In genomic region chr17:1561420-1562177, GRCh38 we compare ENCODE assay signal across 8 cellular contexts. TPM values are rescaled to one million over a fixed set of nuclear protein-coding genes. Genes with fewer than 3 reads are reported as not detected.
DNase-seq lines count a peak whose midpoint lies in the region; FAIRE-seq lines count a peak whose summit lies in the region.

No MANE protein-coding gene starts in this region.

- H3K4me1 Mint-ChIP-seq in CD4-positive, alpha-beta memory T cell, result peaks cover 29 to 53% (median 41%) of the 10 kb centered on the region in 4 donors

- H3K9ac ChIP-seq in iPS-15b (ENCODE audit: low read depth, low read length), result peak overlapping the region; percentile 60

- peak overlapping the region; percentile 78 to 89 (median 85) for H3K4me3 Mint-ChIP-seq in CD4-positive, alpha-beta memory T cell

- H3K27ac Mint-ChIP-seq in CD4-positive, alpha-beta memory T cell, result peak overlapping the region; percentile 71 to 93 (median 89)

- WGBS in adipose tissue, 3 donors, result 5 to 8% (median 8%) methylated on average over 41 to 47 of the region's 47 CpGs
- WGBS in small intestine, 3 donors, result 6 to 11% (median 6%) methylated on average over 32 to 47 of the region's 47 CpGs

- peaks cover 0 to 10% of the 10 kb centered on the region in 2 donors for H3K36me3 Mint-ChIP-seq in CD4-positive, alpha-beta memory T cell

- no peaks in the 10 kb centered on the region for H3K27me3 Mint-ChIP-seq in CD4-positive, alpha-beta memory T cell

- peaks cover 39% of the 10 kb centered on the region for H3K4me1 ChIP-seq in CD4-positive, alpha-beta memory T cell (ENCODE audit: insufficient read depth, low read length)
- peaks cover 8% of the 10 kb centered on the region; the same call in 1 of the 2 replicates for H3K4me1 ChIP-seq in HAP-1
- peaks cover 3% of the 10 kb centered on the region for H3K4me1 ChIP-seq in iPS-15b (ENCODE audit: control insufficient read depth, insufficient read depth, low read length)
- peaks cover 3 to 7% of the 10 kb centered on the region in 2 donors for H3K4me1 ChIP-seq in small intestine (ENCODE audit: control insufficient read depth in 2 of 2, insufficient read depth in 1 of 2, low read depth in 1 of 2, low read length in 1 of 2)

- H3K9me3 ChIP-seq in CD4-positive, alpha-beta memory T cell (ENCODE audit: control insufficient read depth in 1 of 2, low read length in 2 of 2), result no peaks in the 10 kb centered on the region
- no peaks in the 10 kb centered on the region for H3K9me3 ChIP-seq in HAP-1
- H3K9me3 ChIP-seq in iPS-15b (ENCODE audit: control insufficient read depth, insufficient read depth, low read length), result no peaks in the 10 kb centered on the region
- no peaks in the 10 kb centered on the region for H3K9me3 ChIP-seq in small intestine (ENCODE audit: control insufficient read depth, low read depth)

- peaks cover 0 to 1% (median 0%) of the 10 kb centered on the region in 8 donors for H3K9me3 Mint-ChIP-seq in CD4-positive, alpha-beta memory T cell

- peak in 4 of 5 donors; percentile 32 to 44 (median 36) for DNase-seq in CD4-positive, alpha-beta memory T cell
- DNase-seq in HAP-1 (ENCODE audit: low spot score in 2 of 2) (peak; percentile 20 to 38), RPMI8226 (peak; percentile 42), small intestine (no peak), 8988T (no peak), mesenteric fat pad (ENCODE audit: low spot score) (no peak)

- in situ Hi-C loops in HAP-1 (cut with MboI; ENCODE audit: low sequenced_read_pairs), result no loop called here

- CTCF ChIA-PET in CD4-positive, alpha-beta memory T cell (lab: Charles Lee; ENCODE audit: partially characterized antibody), result interaction anchor here (0.7 to 1.3 kb wide), 3 partner anchors 22 to 46 kb away, joined by 3 to 5 read pairs (median 3); partner anchors contain the start of gene INPP5K

- H3K4me3 ChIP-seq in CD4-positive, alpha-beta memory T cell (ENCODE audit: low read length in 2 of 2), result peak overlapping the region; percentile 2 to 17
- H3K4me3 ChIP-seq in HAP-1 (peak overlapping the region; percentile 55), iPS-15b (ENCODE audit: low read depth, low read length) (peak overlapping the region; percentile 79), small intestine (ENCODE audit: low read depth in 1 of 2, low read length in 2 of 2) (peak overlapping the region; percentile 85 to 87)

- intact Hi-C loops in CD4-positive, alpha-beta memory T cell (cut with micrococcal nuclease), result loop anchor here (1.0 kb wide), 3 partner anchors 45 to 105 kb away; partner anchors contain the start of genes CRK, INPP5K and SLC43A2

- POLR2A ChIA-PET in CD4-positive, alpha-beta memory T cell (lab: Charles Lee; ENCODE audit: partially characterized antibody), result interaction anchor here (0.9 to 2.1 kb wide), 3 partner anchors 12 to 87 kb away, joined by 3 to 14 read pairs (median 6); partner anchors contain the start of gene INPP5K

- no peak for FAIRE-seq in small intestine (lab: Jason Lieb, UNC)

- peak overlapping the region; percentile 59 for H3K27ac ChIP-seq in CD4-positive, alpha-beta memory T cell (ENCODE audit: low read depth, low read length)
- H3K27ac ChIP-seq in adipose tissue (ENCODE audit: low read depth, low read length) (peak overlapping the region; percentile 87), small intestine (ENCODE audit: low read depth in 1 of 2, low read length in 1 of 2) (peak overlapping the region; percentile 81 to 94)

- no peaks in the 10 kb centered on the region for H3K36me3 ChIP-seq in CD4-positive, alpha-beta memory T cell (ENCODE audit: insufficient read depth, low read length)
- H3K36me3 ChIP-seq in HAP-1 (replicated peaks), result peaks cover 11% of the 10 kb centered on the region
- peaks cover 2% of the 10 kb centered on the region for H3K36me3 ChIP-seq in iPS-15b (ENCODE audit: control insufficient read depth, insufficient read depth, low read length)
- H3K36me3 ChIP-seq in small intestine (ENCODE audit: control insufficient read depth in 2 of 2, insufficient read depth in 2 of 2, low read length in 2 of 2), result no peaks in the 10 kb centered on the region

- no peaks in the 10 kb centered on the region for H3K27me3 ChIP-seq in CD4-positive, alpha-beta memory T cell (ENCODE audit: insufficient read depth, low read length)
- H3K27me3 ChIP-seq in HAP-1 (ENCODE audit: low read depth), result no peaks in the 10 kb centered on the region
- H3K27me3 ChIP-seq in iPS-15b (ENCODE audit: control insufficient read depth, insufficient read depth, low read length), result peaks cover 4% of the 10 kb centered on the region
- no peaks in the 10 kb centered on the region for H3K27me3 ChIP-seq in small intestine (ENCODE audit: control insufficient read depth in 2 of 2, insufficient read depth in 2 of 2, low read length in 2 of 2)

RNA-seq across cellular contexts. Expression of gene PITPNA, which starts 1.0 kb away (rescaled TPM):
- 10 to 100 TPM; 40.8 to 44.2 TPM for total RNA-seq in CD4-positive, alpha-beta memory T cell
- polyA plus RNA-seq in CD4-positive, alpha-beta memory T cell, result 10 to 100 TPM; 22.5 to 46.3 TPM
- polyA plus RNA-seq in adipose tissue (10 to 100 TPM; 14.6 to 33.9 (median 27.2) TPM), small intestine (10 to 100 TPM; 39.8 to 51.2 (median 47.8) TPM)
- total RNA-seq in mesenteric fat pad, result 80.1 TPM

RNA-seq across cellular contexts. Expression of gene INPP5K, which starts 45.2 kb away (rescaled TPM):
- 10 to 100 TPM; 73.6 to 78.5 TPM for total RNA-seq in CD4-positive, alpha-beta memory T cell
- polyA plus RNA-seq in CD4-positive, alpha-beta memory T cell, result 100 to 1,000 TPM in 1 of 2 donors, 10 to 100 TPM in 1; 81.9 to 123 TPM
- polyA plus RNA-seq in adipose tissue, result 10 to 100 TPM; 21.9 to 88.5 (median 41.5) TPM
- 10 to 100 TPM; 21.8 to 28.1 (median 26.8) TPM for polyA plus RNA-seq in small intestine
- total RNA-seq in mesenteric fat pad, result 77.6 TPM

Comparison
In these comparisons a context has a peak if more than half of its experiments do, and no peak if none do; other contexts are left out.
1. DNase-seq: peak in CD4-positive, alpha-beta memory T cell (4 of 5), HAP-1 (2 of 2) and RPMI8226 (single experiment); none in small intestine (single experiment), 8988T (single experiment) and mesenteric fat pad (single experiment).
2. H3K4me3 ChIP-seq: peak in every context shown above with its lines; median percentile 86 in small intestine; 79 in iPS-15b; 55 in HAP-1; 10 in CD4-positive, alpha-beta memory T cell.
3. Peak in every context shown above with its lines, with median percentiles within 50 percentile points of each other: H3K27ac ChIP-seq.